8 cellular contexts compared by ENCODE assay signal in genomic region chr16:2474877-2475412, GRCh38. TPM values are rescaled to one million over a fixed set of nuclear protein-coding genes. Genes with fewer than 3 reads are reported as not detected.
DNase-seq lines count a peak whose midpoint lies in the region; ATAC-seq, FAIRE-seq and TF ChIP-seq lines count a peak whose summit lies in the region.

TSS of gene TBC1D24 (plus strand) at chr16:2475127. CDS start at chr16:2496149, 21,022 bp downstream.

- peaks cover 13% of the 10 kb centered on the region for H3K4me1 ChIP-seq in keratinocyte (ENCODE audit: control insufficient read depth, extremely low read depth, insufficient read depth, low read length)

- peak within 1 kb of the TSS; percentile 74 for H2AFZ ChIP-seq in keratinocyte (ENCODE audit: control insufficient read depth, low read length)

- H3K36me3 ChIP-seq in keratinocyte (ENCODE audit: control insufficient read depth in 2 of 2, extremely low read depth in 1 of 2, insufficient read depth in 2 of 2, low read length in 2 of 2) = peaks cover 0 to 1% of the 10 kb centered on the region in 2 experiments

- peak within 1 kb of the TSS; percentile 77 for H3K4me2 ChIP-seq in keratinocyte (ENCODE audit: control insufficient read depth, extremely low read depth, insufficient read depth, low read depth, low read length)

- H3K9me3 ChIP-seq in keratinocyte (ENCODE audit: control insufficient read depth, low read depth, low read length) = no peaks in the 10 kb centered on the region

- in situ Hi-C loops in GM13977 (cut with MboI; ENCODE audit: low pct_unique_long_range_greater_than_20kb, low sequenced_read_pairs, unreplicated experiment) = no loop called here

- TF ChIP-seq CTCF in GM13977 (IDR thresholded peaks at IDR 0.05; ENCODE audit: extremely low read depth, insufficient read depth, missing control alignments) (no peak), keratinocyte (optimal IDR thresholded peaks at IDR 0.05 in 1 of 3, IDR thresholded peaks at IDR 0.05 in 1 of 3, conservative IDR thresholded peaks at IDR 0.05 in 1 of 3; ENCODE audit: extremely low read depth in 1 of 3, insufficient read depth in 2 of 3, low read length in 3 of 3) (no peak)

- peaks cover 21% of the 10 kb centered on the region for H3K27me3 ChIP-seq in keratinocyte (ENCODE audit: control insufficient read depth, extremely low read depth, insufficient read depth, low read length)

- peaks cover 9% of the 10 kb centered on the region for H4K20me1 ChIP-seq in keratinocyte (ENCODE audit: control insufficient read depth, extremely low read depth, insufficient read depth, low read length)

- H3K9me1 ChIP-seq in keratinocyte (ENCODE audit: control insufficient read depth, extremely low read depth, insufficient read depth, low read length) = no peaks in the 10 kb centered on the region

- H3K9ac ChIP-seq in keratinocyte (ENCODE audit: control insufficient read depth, extremely low read depth, insufficient read depth, low read length) = peak within 1 kb of the TSS; percentile 75

- H3K27ac ChIP-seq in keratinocyte (ENCODE audit: control insufficient read depth, insufficient read depth, low read length) = peak within 1 kb of the TSS; percentile 52

- peaks cover 1% of the 10 kb centered on the region for H3K79me2 ChIP-seq in keratinocyte (ENCODE audit: control insufficient read depth, insufficient read depth, low read length)

- ATAC-seq in HG02798 (IDR thresholded peaks at IDR 0.05; ENCODE audit: poor library complexity, unreplicated experiment) (peak; percentile 72), HG02870 (IDR thresholded peaks at IDR 0.05; ENCODE audit: unreplicated experiment) (no peak)

- H3K4me3 ChIP-seq in keratinocyte (ENCODE audit: control insufficient read depth in 2 of 3, extremely low read depth in 1 of 3, insufficient read depth in 2 of 3, low read depth in 1 of 3, low read length in 3 of 3) = peak within 1 kb of the TSS; percentile 76 to 88 (median 82)

- DNase-seq in GM13977 (ENCODE audit: low spot score) = peak; percentile 100
- peak; percentile 89 for DNase-seq in NCI-H2196 (lab: John Stamatoyannopoulos, UW; ENCODE audit: unreplicated experiment)
- DNase-seq in activated CD4-positive, alpha-beta T cell treated with anti-CD3 and anti-CD28 coated beads for 1 hour = peak; percentile 67
- peak; percentile 75 for DNase-seq in cerebellar cortex (ENCODE audit: low spot score)
- no peak for DNase-seq in keratinocyte (ENCODE audit: low read depth, low spot score)
- DNase-seq in stimulated activated CD4-positive, alpha-beta T cell treated with anti-CD3 and anti-CD28 coated beads, Interleukin-12 subunit alpha, Interleukin-12 subunit beta, amount 100 ng/mL, for 24 hours (ENCODE audit: low read depth in 2 of 2) = peak; percentile 61 to 80

- FAIRE-seq in keratinocyte (lab: Jason Lieb, UNC) = no peak

- dilution Hi-C loops in keratinocyte (cut with MboI; ENCODE audit: extremely low pct_ligation_motif_present, low sequenced_read_pairs) = no loop called here

RNA-seq across cellular contexts. Expression of gene TBC1D24, which starts in this region (rescaled TPM):
- 2.4 to 3.6 TPM (median 3.0 TPM) in 3 replicates for polyA plus RNA-seq in keratinocyte
- 0.49 TPM for polyA plus RNA-seq in keratinocyte (2011; ENCODE audit: low read depth)
- 2.9 and 3.1 TPM in 2 replicates for polyA plus RNA-seq in keratinocyte (2011; cell fraction: cytosol; rRNA removed)
- polyA plus RNA-seq in keratinocyte (2011; cell fraction: nucleus; rRNA removed) = 8.8 and 10.1 TPM in 2 replicates
- 1.6 and 4.4 TPM in 2 replicates for polyA plus RNA-seq in keratinocyte (2012; ENCODE audit: low replicate concordance)
- 6.2 to 9.5 TPM (median 7.9 TPM) in 3 replicates for polyA minus RNA-seq in keratinocyte
- 9.8 TPM for polyA minus RNA-seq in keratinocyte (2011; cell fraction: cytosol; rRNA and poly(A)+ RNA removed)
- 10.2 and 11.2 TPM in 2 replicates for polyA minus RNA-seq in keratinocyte (2011; cell fraction: nucleus; rRNA and poly(A)+ RNA removed)
